8 cellular contexts compared by ENCODE assay signal in the genomic region with DNA sequence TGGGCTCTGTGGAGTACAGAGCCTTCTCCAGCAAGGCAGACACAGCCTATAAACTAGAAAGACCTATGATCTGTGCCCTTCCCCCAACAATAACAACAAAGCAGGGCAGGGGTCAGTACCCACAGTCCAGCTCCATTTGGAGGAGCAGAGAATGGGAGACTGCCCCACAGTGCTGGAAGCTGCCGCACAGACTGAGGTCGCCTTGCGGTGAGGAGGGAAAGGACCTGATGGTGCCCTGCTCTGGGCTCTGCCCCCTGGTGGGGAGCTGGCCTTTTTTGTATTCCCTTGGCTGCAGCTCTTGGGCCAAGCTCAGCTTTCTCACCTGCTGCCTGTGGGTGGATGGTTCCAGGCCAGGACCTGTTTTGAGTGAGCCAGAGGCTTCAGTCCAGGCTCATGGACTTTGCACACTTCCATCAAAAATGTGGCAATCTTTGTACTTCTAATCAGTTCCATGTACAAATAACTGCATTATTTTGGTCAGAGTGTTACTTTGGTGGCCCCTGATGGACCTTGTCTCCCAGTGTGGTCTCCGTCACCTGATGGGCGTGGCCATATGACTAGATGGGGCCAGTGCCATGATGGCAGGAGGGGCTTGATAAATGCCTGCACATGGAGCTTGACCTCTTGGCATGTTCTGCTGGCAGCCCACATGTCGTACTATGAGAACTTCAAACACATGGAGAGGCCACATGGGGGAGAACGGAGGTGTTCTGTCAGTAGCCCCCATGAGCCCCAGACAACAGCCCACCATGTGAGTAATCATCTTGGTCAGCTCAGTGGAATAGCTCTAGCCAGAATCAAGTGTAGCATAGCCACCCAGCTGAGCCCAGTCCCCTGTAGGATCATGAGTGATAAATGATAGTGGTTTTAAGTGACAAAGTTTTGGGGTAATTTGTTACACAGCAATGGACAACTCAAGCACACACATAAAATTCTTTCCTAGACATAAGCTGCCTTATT. TPM values are rescaled to one million over a fixed set of nuclear protein-coding genes. Genes with fewer than 3 reads are reported as not detected.
DNase-seq lines count a peak whose midpoint lies in the region; ATAC-seq and TF ChIP-seq lines count a peak whose summit lies in the region.

No MANE protein-coding gene starts in this region.

- no peak overlapping the region for H3K9ac ChIP-seq in Karpas-422 (ENCODE audit: low read length)

- H3K9me3 ChIP-seq in Karpas-422 (ENCODE audit: low read length) (no peaks in the 10 kb centered on the region), lung (ENCODE audit: control insufficient read depth in 2 of 2, insufficient read depth in 1 of 2, low read length in 1 of 2) (no peaks in the 10 kb centered on the region)

- 59 to 61% methylated on average over 7 of the region's 7 CpGs for WGBS in lung, 2 donors

- H4K20me1 ChIP-seq in Karpas-422 (ENCODE audit: insufficient read depth, low read depth, low read length) = no peaks in the 10 kb centered on the region

- no peak overlapping the region for H3K4me3 ChIP-seq in Karpas-422 (ENCODE audit: low read length)
- no peak overlapping the region for H3K4me3 ChIP-seq in lung

- H3K4me1 ChIP-seq in Karpas-422 (ENCODE audit: low read length) = no peaks in the 10 kb centered on the region
- peaks cover 0 to 12% of the 10 kb centered on the region in 2 donors for H3K4me1 ChIP-seq in lung (ENCODE audit: control insufficient read depth in 2 of 2, insufficient read depth in 2 of 2, low read length in 2 of 2)

- H3K4me2 ChIP-seq in Karpas-422 (ENCODE audit: low read depth, low read length, poor library complexity, severe bottlenecking) = no peak overlapping the region

- H3K9me2 ChIP-seq in Karpas-422 (replicated peaks; ENCODE audit: insufficient read depth, low read length) = no peaks in the 10 kb centered on the region

- DNase-seq in NCI-H2196 (lab: John Stamatoyannopoulos, UW; ENCODE audit: unreplicated experiment) = peak; percentile 7
- DNase-seq in NCI-H2196 treated with DMSO at 0.1 percent for 48 hours (lab: John Stamatoyannopoulos, UW; ENCODE audit: unreplicated experiment) = no peak
- peak; percentile 88 for DNase-seq in Karpas-422
- DNase-seq in activated CD4-positive, CD25-positive, alpha-beta regulatory T cell (lab: John Stamatoyannopoulos, UW) = peak; percentile 34 to 57 (median 50)
- DNase-seq in central memory CD4-positive, alpha-beta T cell = peak; percentile 60
- DNase-seq in lung (ENCODE audit: low spot score) = peak; percentile 75
- peak; percentile 13 to 39 for DNase-seq in stimulated activated CD8-positive, alpha-beta memory T cell treated with anti-CD3 and anti-CD28 coated beads, Interleukin-7, amount 100 ng/mL, for 1 hour (ENCODE audit: low read depth in 2 of 2)

- H3K27ac ChIP-seq in Karpas-422 (ENCODE audit: low read length) = no peak overlapping the region
- no peak overlapping the region for H3K27ac ChIP-seq in lung (ENCODE audit: low read depth in 1 of 2, low read length in 1 of 2)

- H3K79me2 ChIP-seq in Karpas-422 (ENCODE audit: low read length) = no peaks in the 10 kb centered on the region

- TF ChIP-seq CTCF in lung (IDR thresholded peaks at IDR 0.05; ENCODE audit: control extremely low read depth, extremely low read depth) = peak; percentile 57

- no peaks in the 10 kb centered on the region for H3K27me3 ChIP-seq in Karpas-422 (ENCODE audit: low read length)
- no peaks in the 10 kb centered on the region for H3K27me3 ChIP-seq in lung (ENCODE audit: control insufficient read depth, insufficient read depth)

- H3K36me3 ChIP-seq in Karpas-422 (ENCODE audit: insufficient read depth, low read length) = no peaks in the 10 kb centered on the region
- peaks cover 0 to 12% of the 10 kb centered on the region in 2 donors for H3K36me3 ChIP-seq in lung (ENCODE audit: control insufficient read depth in 2 of 2, insufficient read depth in 2 of 2, low read length in 2 of 2)

- ATAC-seq in lung (ENCODE audit: insufficient read depth, low FRiP score) = peak; percentile 56
- no peak for ATAC-seq in GM18873 (IDR thresholded peaks at IDR 0.05; ENCODE audit: low FRiP score, unreplicated experiment)

- no peak overlapping the region for H2AFZ ChIP-seq in Karpas-422 (ENCODE audit: low read length)

RNA-seq across cellular contexts. Expression of a gene that starts 24.2 kb away (rescaled TPM):
- total RNA-seq in Karpas-422 (2014; rRNA removed; shearing (Covaris generic); ENCODE audit: low replicate concordance) = 22.1 and 29.1 TPM in 2 replicates
- 10 to 100 TPM; 23.7 to 47.9 TPM for total RNA-seq in lung
- 10 to 100 TPM; 23.5 to 28.3 TPM for polyA plus RNA-seq in lung

RNA-seq across cellular contexts. Expression of a gene that starts 40.0 kb away (rescaled TPM):
- total RNA-seq in Karpas-422 (2014; rRNA removed; shearing (Covaris generic); ENCODE audit: low replicate concordance) = 4.1 and 7.8 TPM in 2 replicates
- total RNA-seq in lung = 10 to 100 TPM; 21.6 to 45.7 TPM
- 10 to 100 TPM; 13.7 to 23.9 TPM for polyA plus RNA-seq in lung

RNA-seq across cellular contexts. Expression of a gene that starts 48.7 kb away (rescaled TPM):
- total RNA-seq in Karpas-422 (2014; rRNA removed; shearing (Covaris generic); ENCODE audit: low replicate concordance) = 0.15 TPM in 1 of 2 replicates, not detected in the other
- 100 to 1,000 TPM; 108 to 156 TPM for total RNA-seq in lung
- polyA plus RNA-seq in lung = 10 to 100 TPM; 45.7 to 76.4 TPM

Comparison
In these comparisons a context has a peak if more than half of its experiments do, and no peak if none do; other contexts are left out.
1. RNA of a gene that starts 48.7 kb away (total RNA-seq): 108 to 156 TPM in lung; 0.15 TPM in Karpas-422; every median in the first group is over 10 times any median in the second.